ENCODE assay signal across 13 cellular contexts in the genomic region with DNA sequence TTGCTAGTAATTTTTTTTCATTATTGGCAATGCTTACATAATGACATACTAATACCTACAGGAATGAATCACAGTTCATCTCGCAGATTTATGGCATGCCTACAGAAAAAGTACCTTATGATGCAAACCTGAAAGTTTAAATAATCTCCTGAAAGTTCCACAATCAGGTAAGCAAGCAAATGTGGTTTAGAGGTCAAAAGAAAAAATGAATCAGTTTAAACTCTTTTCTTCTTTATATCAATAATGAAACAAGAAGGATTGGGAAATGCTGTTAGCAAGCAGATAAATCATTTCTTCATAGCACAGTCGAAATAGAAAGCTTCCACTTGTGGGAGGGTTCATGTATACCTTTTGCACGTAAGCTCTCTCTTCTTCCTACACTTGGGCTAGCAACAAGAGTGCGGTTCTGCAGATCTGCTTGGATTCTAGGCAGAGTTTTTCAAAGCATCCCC. TPM values are rescaled to one million over a fixed set of nuclear protein-coding genes. Genes with fewer than 3 reads are reported as not detected.
DNase-seq lines count a peak whose midpoint lies in the region; ATAC-seq, FAIRE-seq and TF ChIP-seq lines count a peak whose summit lies in the region.
"Had no signal": no experiment of that assay in that cellular context is flagged by ENCODE, and none has a peak within 500 bp of the region (broad histone marks: within the 10 kb centered on the region; RNA-seq: fewer than 3 reads in every experiment).

No MANE protein-coding gene starts in this region.

- peak; percentile 59 for FAIRE-seq in GM18507 (lab: Jason Lieb, UNC)

- no peaks in the 10 kb centered on the region for H3K27me3 ChIP-seq in suprapubic skin

- ATAC-seq in GM19455 (IDR thresholded peaks at IDR 0.05; ENCODE audit: unreplicated experiment) (peak; percentile 89), HG03039 (IDR thresholded peaks at IDR 0.05; ENCODE audit: unreplicated experiment) (peak; percentile 89)
- ATAC-seq in activated T-cell treated with anti-CD3 and anti-CD28 coated beads, Interleukin-2, amount 50 U/mL, for 72 hours (replicated peaks in 1 of 2), result peak; percentile 85 to 91

- peaks cover 8% of the 10 kb centered on the region for H3K27me3 Mint-ChIP-seq in activated T-cell treated with anti-CD3 and anti-CD28 coated beads, Interleukin-2, amount 50 U/mL, for 72 hours (ENCODE audit: low read depth)
- H3K27me3 Mint-ChIP-seq in nephron progenitor cell (ENCODE audit: low read depth, poor library complexity), result no peaks in the 10 kb centered on the region

- H3K9me3 ChIP-seq in suprapubic skin, result no peaks in the 10 kb centered on the region

- peak overlapping the region; percentile 79 for H3K27ac Mint-ChIP-seq in activated T-cell treated with anti-CD3 and anti-CD28 coated beads, Interleukin-2, amount 50 U/mL, for 72 hours
- no peak overlapping the region for H3K27ac Mint-ChIP-seq in nephron progenitor cell
- H3K27ac Mint-ChIP-seq: HFFc6 had no signal

- TF ChIP-seq CTCF in nephron progenitor cell (IDR thresholded peaks at IDR 0.05), result no peak
- TF ChIP-seq CTCF in suprapubic skin (IDR thresholded peaks at IDR 0.05), result no peak

- DNase-seq in GM18507 (ENCODE audit: extremely low spot score, insufficient read length, low read depth), result no peak
- peak; percentile 31 to 41 for DNase-seq in activated T-cell treated with anti-CD3 and anti-CD28 coated beads, Interleukin-2, amount 50 U/mL, for 72 hours
- no peak for DNase-seq in nephron progenitor cell
- no peak for DNase-seq in stimulated activated naive CD4-positive, alpha-beta T cell (lab: John Stamatoyannopoulos, UW)
- DNase-seq in Ammon's horn (ENCODE audit: low spot score), result no peak
- DNase-seq in suprapubic skin (ENCODE audit: low spot score in 2 of 2), result no peak
- DNase-seq: activated effector memory CD4-positive, alpha-beta T cell treated with Interleukin-2 at 50 U/mL for 16 hours; erythroblast; HFFc6; SW 1271 had no signal

- peaks cover 64% of the 10 kb centered on the region for H3K4me1 Mint-ChIP-seq in activated T-cell treated with anti-CD3 and anti-CD28 coated beads, Interleukin-2, amount 50 U/mL, for 72 hours (ENCODE audit: low read depth)
- peaks cover 34% of the 10 kb centered on the region for H3K4me1 Mint-ChIP-seq in nephron progenitor cell

- H3K36me3 ChIP-seq in suprapubic skin, result no peaks in the 10 kb centered on the region

- peak overlapping the region; percentile 49 to 71 for H3K4me3 Mint-ChIP-seq in activated T-cell treated with anti-CD3 and anti-CD28 coated beads, Interleukin-2, amount 50 U/mL, for 72 hours
- H3K4me3 Mint-ChIP-seq in nephron progenitor cell, result no peak overlapping the region
- H3K4me3 Mint-ChIP-seq: HFFc6 had no signal

- H3K36me3 Mint-ChIP-seq in activated T-cell treated with anti-CD3 and anti-CD28 coated beads, Interleukin-2, amount 50 U/mL, for 72 hours (ENCODE audit: insufficient read depth in 2 of 2), result peaks cover 2 to 7% of the 10 kb centered on the region in 2 donors
- peaks cover 2% of the 10 kb centered on the region for H3K36me3 Mint-ChIP-seq in nephron progenitor cell (ENCODE audit: low read depth)

- H3K9me3 Mint-ChIP-seq in activated T-cell treated with anti-CD3 and anti-CD28 coated beads, Interleukin-2, amount 50 U/mL, for 72 hours, result no peaks in the 10 kb centered on the region
- peaks cover 4% of the 10 kb centered on the region for H3K9me3 Mint-ChIP-seq in nephron progenitor cell
- H3K9me3 Mint-ChIP-seq: HFFc6 had no signal

- 48% methylated on average over 4 of the region's 4 CpGs for WGBS in suprapubic skin

- no peak overlapping the region for H3K27ac ChIP-seq in suprapubic skin
- H3K27ac ChIP-seq: skin epidermis had no signal

- no peak for TF ChIP-seq EP300 in suprapubic skin (IDR thresholded peaks at IDR 0.05)

- H3K4me1 ChIP-seq in suprapubic skin, result no peaks in the 10 kb centered on the region

- H3K4me3 ChIP-seq in suprapubic skin, result no peak overlapping the region
- H3K4me3 ChIP-seq: skin epidermis had no signal

- no peak for TF ChIP-seq POLR2A in suprapubic skin (IDR thresholded peaks at IDR 0.05)

RNA-seq across cellular contexts. Expression of a gene that starts 53.7 kb away (rescaled TPM):
- 100 to 1,000 TPM; 110 to 126 TPM for total RNA-seq in activated T-cell treated with anti-CD3 and anti-CD28 coated beads, Interleukin-2, amount 50 U/mL, for 72 hours
- 10 to 100 TPM; 51.8 to 81.7 (median 79.1) TPM for total RNA-seq in suprapubic skin

Comparison
In these comparisons a context has a peak if more than half of its experiments do, and no peak if none do; other contexts are left out.
1. DNase-seq: peak in activated T-cell treated with anti-CD3 and anti-CD28 coated beads, Interleukin-2, amount 50 U/mL, for 72 hours (2 of 2); none in GM18507 (single experiment), nephron progenitor cell (single experiment), stimulated activated naive CD4-positive, alpha-beta T cell (0 of 6), Ammon's horn (single experiment) and suprapubic skin (0 of 2).
2. Peak in every context shown above with its lines, with median percentiles within 50 percentile points of each other: ATAC-seq.